Comparison of ENCODE assay signal across 12 cellular contexts in genomic region chr2:64296150-64296500, GRCh38.
DNase-seq lines count a peak whose midpoint lies in the region; ATAC-seq, FAIRE-seq and TF ChIP-seq lines count a peak whose summit lies in the region.
"Had no signal": no experiment of that assay in that cellular context is flagged by ENCODE, and none has a peak within 500 bp of the region (broad histone marks: within the 10 kb centered on the region; RNA-seq: fewer than 3 reads in every experiment).

No MANE protein-coding gene starts in this region.

- no peak for TF ChIP-seq RAD21 in HepG2 (CRISPR knock-in tag; IDR thresholded peaks at IDR 0.05)
- TF ChIP-seq RAD21 in Ishikawa (IDR thresholded peaks at IDR 0.05; ENCODE audit: low read depth): no peak

- intact Hi-C loops in HepG2 (cut with micrococcal nuclease; ENCODE audit: unreplicated experiment): no loop called here
- intact Hi-C loops in right lobe of liver (cut with DNase I): no loop called here

- no peak overlapping the region for H3K9ac ChIP-seq in HepG2 (ENCODE audit: insufficient read depth, low read depth, low read length)

- in situ Hi-C loops in HepG2 (cut with HindIII; ENCODE audit: extremely low pct_ligation_motif_present, low pct_unique_long_range_greater_than_20kb): no loop called here

- peaks cover 5% of the 10 kb centered on the region for H3K27me3 Mint-ChIP-seq in glutamatergic neuron (ENCODE audit: unreplicated experiment)
- H3K27me3 Mint-ChIP-seq: activated naive CD4-positive, alpha-beta T cell treated with anti-CD3 and anti-CD28 coated beads, Interleukin-2, amount 50 U/mL, for 24 hours had no signal

- H3K9me3 ChIP-seq in HepG2 (ENCODE audit: low read length) (no peaks in the 10 kb centered on the region), right lobe of liver (no peaks in the 10 kb centered on the region), tibial nerve (no peaks in the 10 kb centered on the region)

- peak overlapping the region; percentile 28 for H3K27ac Mint-ChIP-seq in glutamatergic neuron (ENCODE audit: unreplicated experiment)
- H3K27ac Mint-ChIP-seq: memory B cell, progenitor cell of endocrine pancreas had no signal

- POLR2A ChIA-PET in HepG2 (lab: Yijun Ruan, JAX): no interaction called here

- H3K4me3 ChIP-seq in HepG2 (replicated peaks in 1 of 3; ENCODE audit: insufficient read depth in 1 of 3, low read depth in 2 of 3, low read length in 3 of 3) (no peak overlapping the region), right lobe of liver (no peak overlapping the region), tibial nerve (no peak overlapping the region)

- H3K27me3 ChIP-seq in HepG2 (ENCODE audit: control insufficient read depth in 1 of 2, insufficient read depth in 2 of 2, low read length in 2 of 2): peaks cover 0 to 1% of the 10 kb centered on the region in 2 experiments; a peak in 2 of 5 replicates
- no peaks in the 10 kb centered on the region for H3K27me3 ChIP-seq in right lobe of liver
- H3K27me3 ChIP-seq in tibial nerve: no peaks in the 10 kb centered on the region

- BruUV-seq in HepG2 (replicated peaks; lab: Mats Ljungman, UMichigan): no TSS peak

- 5% methylated on average over 4 of the region's 4 CpGs for WGBS in HepG2 (ENCODE audit: low lambda C conversion rate)
- 56% methylated on average over 2 of the region's 4 CpGs for WGBS in right lobe of liver (ENCODE audit: insufficient coverage, low coverage, low lambda C conversion rate, missing lambda C conversion rate)
- WGBS in tibial nerve, 2 donors: 50 to 51% methylated on average over 4 of the region's 4 CpGs

- no peaks in the 10 kb centered on the region for H4K20me1 ChIP-seq in HepG2 (ENCODE audit: insufficient read depth, low read length)

- H3K9me3 Mint-ChIP-seq in glutamatergic neuron (ENCODE audit: unreplicated experiment): peaks cover 3% of the 10 kb centered on the region
- H3K9me3 Mint-ChIP-seq: activated naive CD4-positive, alpha-beta T cell treated with anti-CD3 and anti-CD28 coated beads, Interleukin-2, amount 50 U/mL, for 24 hours; memory B cell had no signal

- H3K36me3 Mint-ChIP-seq in glutamatergic neuron (ENCODE audit: unreplicated experiment): no peaks in the 10 kb centered on the region
- H3K36me3 Mint-ChIP-seq: activated naive CD4-positive, alpha-beta T cell treated with anti-CD3 and anti-CD28 coated beads, Interleukin-2, amount 50 U/mL, for 24 hours; memory B cell had no signal

- peaks cover 19% of the 10 kb centered on the region for H3K4me1 Mint-ChIP-seq in glutamatergic neuron (ENCODE audit: low read depth, unreplicated experiment)

- TF ChIP-seq EP300 in HepG2 (IDR thresholded peaks at IDR 0.05; ENCODE audit: low read depth in 2 of 2, low read length in 2 of 2): no peak
- no peak for TF ChIP-seq EP300 in HepG2 (CRISPR knock-in tag; IDR thresholded peaks at IDR 0.05; ENCODE audit: borderline replicate concordance)
- no peak for TF ChIP-seq EP300 in Ishikawa (IDR thresholded peaks at IDR 0.05; ENCODE audit: borderline replicate concordance)
- no peak for TF ChIP-seq EP300 in tibial nerve (IDR thresholded peaks at IDR 0.05)

- no peaks in the 10 kb centered on the region for H3K79me2 ChIP-seq in HepG2 (ENCODE audit: insufficient read depth, low read length)

- no peak overlapping the region for H3K27ac ChIP-seq in HepG2 (ENCODE audit: extremely low read length, insufficient read depth, low read length)
- no peak overlapping the region for H3K27ac ChIP-seq in right lobe of liver
- no peak overlapping the region for H3K27ac ChIP-seq in substantia nigra (ENCODE audit: low read depth, low read length, poor library complexity, severe bottlenecking)
- H3K27ac ChIP-seq in tibial nerve: no peak overlapping the region

- H2AFZ ChIP-seq in HepG2 (ENCODE audit: low read length): no peak overlapping the region

- H3K4me1 ChIP-seq in HepG2 (ENCODE audit: insufficient read depth, low read length) (no peaks in the 10 kb centered on the region), right lobe of liver (no peaks in the 10 kb centered on the region), tibial nerve (no peaks in the 10 kb centered on the region)

- no peak for FAIRE-seq in HepG2 (lab: Jason Lieb, UNC)

- TF ChIP-seq POLR2A in HepG2 (IDR thresholded peaks at IDR 0.05; ENCODE audit: insufficient read depth in 1 of 2, low read depth in 2 of 2, low read length in 2 of 2): no peak
- TF ChIP-seq POLR2A in right lobe of liver (IDR thresholded peaks at IDR 0.05): no peak
- no peak for TF ChIP-seq POLR2A in tibial nerve (IDR thresholded peaks at IDR 0.05)

- CTCF ChIA-PET in HepG2 (lab: Yijun Ruan, JAX; ENCODE audit: low intra/inter-chr PET ratio, low total read pairs): no interaction called here

- DNase-seq in HepG2 (ENCODE audit: low spot score) (no peak), right lobe of liver (no peak), glutamatergic neuron (peak; percentile 69), substantia nigra (lab: John Stamatoyannopoulos, UW) (peak in 25 of 49 donors; percentile 4 to 70 (median 24)), tibial nerve (ENCODE audit: low spot score in 2 of 2) (no peak), NCI-H1092 treated with DMSO at 0.1 percent for 48 hours (lab: John Stamatoyannopoulos, UW) (no peak), HK-2 (ENCODE audit: unreplicated experiment) (no peak)
- DNase-seq: cerebellar nuclear complex had no signal

- no peak overlapping the region for H3K4me2 ChIP-seq in HepG2 (ENCODE audit: low read depth, low read length)

- H3K36me3 ChIP-seq in HepG2 (replicated peaks in 1 of 2; ENCODE audit: control insufficient read depth in 1 of 2, insufficient read depth in 2 of 2, low read length in 2 of 2): no peaks in the 10 kb centered on the region
- no peaks in the 10 kb centered on the region for H3K36me3 ChIP-seq in right lobe of liver
- H3K36me3 ChIP-seq in tibial nerve: no peaks in the 10 kb centered on the region

- ATAC-seq in HepG2 (no peak), right lobe of liver (no peak)

- no peak for TF ChIP-seq CTCF in HepG2 (CRISPR knock-in tag; IDR thresholded peaks at IDR 0.05)
- no peak for TF ChIP-seq CTCF in right lobe of liver (IDR thresholded peaks at IDR 0.05)
- TF ChIP-seq CTCF in glutamatergic neuron (IDR thresholded peaks at IDR 0.05; ENCODE audit: partially characterized antibody, unreplicated experiment): no peak
- TF ChIP-seq CTCF in tibial nerve (IDR thresholded peaks at IDR 0.05): no peak

- H3K4me3 Mint-ChIP-seq in glutamatergic neuron (ENCODE audit: unreplicated experiment): peak overlapping the region; percentile 64
- H3K4me3 Mint-ChIP-seq: activated naive CD4-positive, alpha-beta T cell treated with anti-CD3 and anti-CD28 coated beads, Interleukin-2, amount 50 U/mL, for 24 hours; memory B cell had no signal

TF ChIP-seq in HepG2, 621 proteins besides CTCF, POLR2A, EP300 and RAD21:
- TF ChIP-seq BRF2 (CRISPR knock-in tag; IDR thresholded peaks at IDR 0.05) (no peak), MNT (IDR thresholded peaks at IDR 0.05) (peak; percentile 69)

TF ChIP-seq in Ishikawa, 13 proteins besides CTCF, POLR2A, EP300 and RAD21:
- no peak for TF ChIP-seq EGR1 (IDR thresholded peaks at IDR 0.05)
- no peak for TF ChIP-seq CEBPB (IDR thresholded peaks at IDR 0.05)
- no peak for TF ChIP-seq USF1 (IDR thresholded peaks at IDR 0.05)
- peak; percentile 59 for TF ChIP-seq MAX (IDR thresholded peaks at IDR 0.05)
- TF ChIP-seq CREB1 (IDR thresholded peaks at IDR 0.05; ENCODE audit: low read depth): no peak

Comparison
In these comparisons a context has a peak if more than half of its experiments do, and no peak if none do; other contexts are left out.
1. DNase-seq: peak in glutamatergic neuron (single experiment) and substantia nigra (25 of 49); none in HepG2 (single experiment), right lobe of liver (0 of 3), tibial nerve (0 of 2), NCI-H1092 treated with DMSO at 0.1 percent for 48 hours (single experiment) and HK-2 (single experiment).